ENCODE assay signal across 20 cellular contexts in the genomic region with DNA sequence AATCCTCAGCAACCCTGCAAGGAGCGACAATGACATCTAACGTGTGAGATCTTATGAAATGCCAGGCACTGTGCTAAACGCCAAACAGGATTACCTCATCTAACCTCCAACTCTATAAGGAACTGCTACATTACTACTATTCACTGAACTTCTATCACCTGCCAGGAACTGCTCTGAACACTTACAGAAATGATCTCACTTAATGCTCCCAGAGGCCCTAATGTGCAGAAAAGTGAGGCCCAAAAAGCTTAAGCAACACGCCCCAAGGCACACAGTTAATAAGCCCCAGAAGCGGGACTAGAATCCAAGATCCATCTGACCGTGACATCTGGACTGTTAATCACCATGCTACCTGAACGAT. TPM values are rescaled to one million over a fixed set of nuclear protein-coding genes. Genes with fewer than 3 reads are reported as not detected.
DNase-seq lines count a peak whose midpoint lies in the region; ATAC-seq and TF ChIP-seq lines count a peak whose summit lies in the region.
"Had no signal": no experiment of that assay in that cellular context is flagged by ENCODE, and none has a peak within 500 bp of the region (broad histone marks: within the 10 kb centered on the region; RNA-seq: fewer than 3 reads in every experiment).

No MANE protein-coding gene starts in this region.

- H3K79me1 ChIP-seq in mesenchymal stem cell (replicated peaks; ENCODE audit: low read length, poor library complexity, severe bottlenecking): no peaks in the 10 kb centered on the region

- no peak overlapping the region for H2BK5ac ChIP-seq in mesenchymal stem cell (ENCODE audit: low read depth, low read length, poor library complexity, severe bottlenecking)

- TF ChIP-seq EP300 in upper lobe of left lung (IDR thresholded peaks at IDR 0.05): no peak

- peak overlapping the region; percentile 50 for H2AK5ac ChIP-seq in mesenchymal stem cell (ENCODE audit: low read length, severe bottlenecking)

- H3K36me3 ChIP-seq in HEK293 (ENCODE audit: control insufficient read depth in 2 of 2, insufficient read depth in 1 of 2, low read length in 2 of 2) (no peaks in the 10 kb centered on the region), mesenchymal stem cell (ENCODE audit: control insufficient read depth in 1 of 2, insufficient read depth in 2 of 2, low read depth in 1 of 2, low read length in 2 of 2) (peaks cover 4 to 61% of the 10 kb centered on the region in 2 experiments), A673 (ENCODE audit: insufficient read depth, low read length, poor library complexity, severe bottlenecking) (no peaks in the 10 kb centered on the region), upper lobe of left lung (no peaks in the 10 kb centered on the region)
- H3K36me3 ChIP-seq: heart right ventricle had no signal

- BruUV-seq in A673 (replicated peaks; lab: Mats Ljungman, UMichigan): no TSS peak

- no peak overlapping the region for H3K4me2 ChIP-seq in mesenchymal stem cell (ENCODE audit: low read length, poor library complexity, severe bottlenecking)

- no peak overlapping the region for H3K23ac ChIP-seq in mesenchymal stem cell (ENCODE audit: low read length in 2 of 2)

- DNase-seq in NCI-H82 treated with DMSO at 0.1 percent for 48 hours (lab: John Stamatoyannopoulos, UW; ENCODE audit: unreplicated experiment) (peak; percentile 18), mesenchymal stem cell (no peak), A673 (ENCODE audit: low spot score) (no peak), upper lobe of left lung (no peak), cerebellar cortex (ENCODE audit: low spot score) (no peak)
- no peak for DNase-seq in activated naive CD4-positive, alpha-beta T cell treated with anti-CD3 and anti-CD28 coated beads, Interleukin-2, amount 50 U/mL, for 16 hours
- DNase-seq: activated CD4-positive, alpha-beta T cell treated with anti-CD3 and anti-CD28 coated beads for 1 hour; activated naive CD8-positive, alpha-beta T cell treated with anti-CD3 and anti-CD28 coated beads, Interleukin-2, amount 50 U/mL, for 24 hours; CD4-positive, alpha-beta T cell; central memory CD4-positive, alpha-beta T cell; effector CD8-positive, alpha-beta T cell; heart right ventricle; NCI-H1417 treated with DMSO at 0.1 percent for 48 hours; NCI-H524; occipital lobe had no signal

- no peak overlapping the region for H3K18ac ChIP-seq in mesenchymal stem cell (ENCODE audit: low read depth in 1 of 2, low read length in 2 of 2)

- H3K27ac Mint-ChIP-seq in brain: peak overlapping the region in 3 of 5 experiments; percentile 28 to 57 (median 52)
- H3K27ac Mint-ChIP-seq: activated naive CD8-positive, alpha-beta T cell treated with anti-CD3 and anti-CD28 coated beads, Interleukin-2, amount 50 U/mL, for 24 hours; activated T-helper 2 cell treated with anti-CD3 and anti-CD28 coated beads, Interferon-gamma antibody, Interleukin-2, Interleukin-4, amounts not matched to agents 10 μg/mL and 5 μg/mL and 100 μg/mL, durations not matched to agents 14 hours and 24 hours and 36 hours; CD4-positive, alpha-beta T cell had no signal

- H2BK15ac ChIP-seq in mesenchymal stem cell (ENCODE audit: low read depth, poor library complexity, severe bottlenecking): no peak overlapping the region

- peaks cover 99% of the 10 kb centered on the region for H3K4me1 Mint-ChIP-seq in brain

- no peak for TF ChIP-seq POLR2A in upper lobe of left lung (IDR thresholded peaks at IDR 0.05)

- H3K27me3 ChIP-seq in mesenchymal stem cell (ENCODE audit: control insufficient read depth in 1 of 2, insufficient read depth in 1 of 2, low read length in 2 of 2) (no peaks in the 10 kb centered on the region), A673 (replicated peaks; ENCODE audit: insufficient read depth, low read depth, low read length, poor library complexity) (no peaks in the 10 kb centered on the region), upper lobe of left lung (no peaks in the 10 kb centered on the region)
- H3K27me3 ChIP-seq: heart right ventricle had no signal

- TF ChIP-seq CTCF in HEK293 (tag by site-specific recombination; IDR thresholded peaks at IDR 0.05) (no peak), brain (conservative IDR thresholded peaks at IDR 0.05) (no peak), A673 (conservative IDR thresholded peaks at IDR 0.05; ENCODE audit: low read depth, low read length) (no peak), upper lobe of left lung (IDR thresholded peaks at IDR 0.05) (no peak)

- no peak overlapping the region for H3K4ac ChIP-seq in mesenchymal stem cell (ENCODE audit: low read depth in 1 of 2, low read length in 2 of 2)

- H3K14ac ChIP-seq in mesenchymal stem cell (ENCODE audit: low read length in 2 of 2): no peak overlapping the region

- no peak overlapping the region for H3K4me3 Mint-ChIP-seq in brain
- H3K4me3 Mint-ChIP-seq: activated naive CD8-positive, alpha-beta T cell treated with anti-CD3 and anti-CD28 coated beads, Interleukin-2, amount 50 U/mL, for 24 hours; CD4-positive, alpha-beta T cell had no signal

- CTCF ChIA-PET in HEK293 (lab: Yijun Ruan, JAX): interaction anchor here (0.7 to 3.5 kb wide), 8 partner anchors 14 to 114 kb away, joined by 3 to 16 read pairs (median 4); no protein-coding TSS in a partner anchor
- CTCF ChIA-PET in A673 (lab: Charles Lee): no interaction called here

- H2AFZ ChIP-seq in mesenchymal stem cell (ENCODE audit: low read depth, low read length): no peak overlapping the region

- no peaks in the 10 kb centered on the region for H3K27me3 Mint-ChIP-seq in brain
- H3K27me3 Mint-ChIP-seq: activated naive CD8-positive, alpha-beta T cell treated with anti-CD3 and anti-CD28 coated beads, Interleukin-2, amount 50 U/mL, for 24 hours; CD4-positive, alpha-beta T cell had no signal

- no peak for ATAC-seq in upper lobe of left lung (ENCODE audit: low FRiP score in 2 of 2)
- ATAC-seq: activated naive CD8-positive, alpha-beta T cell treated with anti-CD3 and anti-CD28 coated beads, Interleukin-2, amount 50 U/mL, for 24 hours; heart right ventricle; K562 had no signal

- H3K4me1 ChIP-seq in HEK293 (ENCODE audit: control insufficient read depth, insufficient read depth, low read length) (peaks cover 37% of the 10 kb centered on the region), mesenchymal stem cell (ENCODE audit: control insufficient read depth, insufficient read depth, low read depth, low read length) (peaks cover 47% of the 10 kb centered on the region), A673 (ENCODE audit: insufficient read depth, low read length, poor library complexity, severe bottlenecking) (peaks cover 69% of the 10 kb centered on the region), upper lobe of left lung (peaks cover 49 to 81% (median 69%) of the 10 kb centered on the region in 4 donors)

- H3K27ac ChIP-seq in HEK293 (ENCODE audit: extremely low read depth, low read depth, low read length): no peak overlapping the region
- H3K27ac ChIP-seq in mesenchymal stem cell (ENCODE audit: low read length, poor library complexity, severe bottlenecking): peak overlapping the region; percentile 3
- H3K27ac ChIP-seq in A673 (ENCODE audit: low read depth, low read length, poor library complexity, severe bottlenecking): no peak overlapping the region
- H3K27ac ChIP-seq in upper lobe of left lung: no peak overlapping the region
- H3K27ac ChIP-seq: heart right ventricle, SK-N-MC had no signal

- H4K8ac ChIP-seq in mesenchymal stem cell (ENCODE audit: low read length): no peak overlapping the region

- no peak overlapping the region for H2BK120ac ChIP-seq in mesenchymal stem cell (ENCODE audit: low read depth, low read length)

- no peaks in the 10 kb centered on the region for H3K9me3 Mint-ChIP-seq in brain
- H3K9me3 Mint-ChIP-seq: activated naive CD8-positive, alpha-beta T cell treated with anti-CD3 and anti-CD28 coated beads, Interleukin-2, amount 50 U/mL, for 24 hours; activated T-helper 2 cell treated with anti-CD3 and anti-CD28 coated beads, Interferon-gamma antibody, Interleukin-2, Interleukin-4, amounts not matched to agents 10 μg/mL and 5 μg/mL and 100 μg/mL, durations not matched to agents 14 hours and 24 hours and 36 hours; CD4-positive, alpha-beta T cell had no signal

- no peak overlapping the region for H4K91ac ChIP-seq in mesenchymal stem cell (ENCODE audit: low read length)

- intact Hi-C loops in A673 (cut with micrococcal nuclease; ENCODE audit: unreplicated experiment): no loop called here

- 91% methylated on average over 7 of the region's 7 CpGs for WGBS in mesenchymal stem cell
- WGBS in upper lobe of left lung, 2 donors: 86 to 87% methylated on average over 7 of the region's 7 CpGs

- H3K4me3 ChIP-seq in HEK293 (ENCODE audit: low read depth, low read length) (no peak overlapping the region), mesenchymal stem cell (ENCODE audit: insufficient read depth in 1 of 2, low read depth in 1 of 2, low read length in 2 of 2) (no peak overlapping the region), A673 (ENCODE audit: low read depth, low read length, poor library complexity, severe bottlenecking) (no peak overlapping the region), upper lobe of left lung (no peak overlapping the region)
- H3K4me3 ChIP-seq: heart right ventricle, K562, SK-N-MC had no signal

- no peak overlapping the region for H3K9ac ChIP-seq in mesenchymal stem cell (ENCODE audit: low read length)

- H3K36me3 Mint-ChIP-seq in brain: no peaks in the 10 kb centered on the region

- POLR2A ChIA-PET in HEK293 (lab: Yijun Ruan, JAX): interaction anchor here (1.5 kb wide), 1 partner anchor 13 kb away, joined by 3 read pairs; no protein-coding TSS in a partner anchor
- POLR2A ChIA-PET in A673 (lab: Charles Lee; ENCODE audit: low non-redundant PET): no interaction called here

- H2BK12ac ChIP-seq in mesenchymal stem cell (ENCODE audit: low read length in 2 of 2): no peak overlapping the region

- no peaks in the 10 kb centered on the region for H3K9me3 ChIP-seq in HEK293 (ENCODE audit: control insufficient read depth, insufficient read depth, low read depth, low read length)
- no peaks in the 10 kb centered on the region for H3K9me3 ChIP-seq in mesenchymal stem cell (ENCODE audit: control insufficient read depth, low read length)
- no peaks in the 10 kb centered on the region for H3K9me3 ChIP-seq in A673 (ENCODE audit: low read depth, low read length, poor library complexity, severe bottlenecking)
- H3K9me3 ChIP-seq in upper lobe of left lung: no peaks in the 10 kb centered on the region
- H3K9me3 ChIP-seq: heart right ventricle had no signal

TF ChIP-seq in HEK293, 187 proteins besides CTCF, POLR2A, EP300 and RAD21 (continues in another document):
- TF ChIP-seq ZNF2 (tag by site-specific recombination; IDR thresholded peaks at IDR 0.05) (0 out of 2 replicates have a peak, but pooled peaks have one; percentile 15), ZNF138 (tag by site-specific recombination; IDR thresholded peaks at IDR 0.05; ENCODE audit: borderline replicate concordance) (no peak), ZNF664 (tag by site-specific recombination; IDR thresholded peaks at IDR 0.05) (peak; percentile 94), ZNF600 (tag by site-specific recombination; IDR thresholded peaks at IDR 0.05) (peak; percentile 47; the same call in 1 of the 2 replicates)

RNA-seq across cellular contexts. Expression of gene TRAM2, which starts 28.5 kb away (rescaled TPM):
- 3.7 TPM for polyA plus RNA-seq in brain (ENCODE audit: insufficient read depth, low read depth, low replicate concordance)
- 133 TPM for polyA plus RNA-seq in mesenchymal stem cell (2013, experiment 1 of 2)
- polyA plus RNA-seq in mesenchymal stem cell (2013, experiment 2 of 2): 130 TPM
- total RNA-seq in A673 (2021) (20.9 and 21.9 TPM in 2 replicates), upper lobe of left lung (10 to 100 TPM in 5 of 6 donors, 1 to 10 TPM in 1; 9.4 to 26.8 (median 14.3) TPM)
